6 cellular contexts compared by ENCODE assay signal in genomic region chr11:15430381-15430780, GRCh38.
"Had no signal": no experiment of that assay in that cellular context is flagged by ENCODE, and none has a peak within 500 bp of the region (broad histone marks: within the 10 kb centered on the region; RNA-seq: fewer than 3 reads in every experiment).

No MANE protein-coding gene starts in this region.

- H3K4me3 ChIP-seq: GM23248, HAP-1 had no signal

- DNase-seq: GM23248, GOT3, H7, HFFc6, KBM-7 had no signal
